Comparison of ENCODE assay signal across 23 cellular contexts in the genomic region with DNA sequence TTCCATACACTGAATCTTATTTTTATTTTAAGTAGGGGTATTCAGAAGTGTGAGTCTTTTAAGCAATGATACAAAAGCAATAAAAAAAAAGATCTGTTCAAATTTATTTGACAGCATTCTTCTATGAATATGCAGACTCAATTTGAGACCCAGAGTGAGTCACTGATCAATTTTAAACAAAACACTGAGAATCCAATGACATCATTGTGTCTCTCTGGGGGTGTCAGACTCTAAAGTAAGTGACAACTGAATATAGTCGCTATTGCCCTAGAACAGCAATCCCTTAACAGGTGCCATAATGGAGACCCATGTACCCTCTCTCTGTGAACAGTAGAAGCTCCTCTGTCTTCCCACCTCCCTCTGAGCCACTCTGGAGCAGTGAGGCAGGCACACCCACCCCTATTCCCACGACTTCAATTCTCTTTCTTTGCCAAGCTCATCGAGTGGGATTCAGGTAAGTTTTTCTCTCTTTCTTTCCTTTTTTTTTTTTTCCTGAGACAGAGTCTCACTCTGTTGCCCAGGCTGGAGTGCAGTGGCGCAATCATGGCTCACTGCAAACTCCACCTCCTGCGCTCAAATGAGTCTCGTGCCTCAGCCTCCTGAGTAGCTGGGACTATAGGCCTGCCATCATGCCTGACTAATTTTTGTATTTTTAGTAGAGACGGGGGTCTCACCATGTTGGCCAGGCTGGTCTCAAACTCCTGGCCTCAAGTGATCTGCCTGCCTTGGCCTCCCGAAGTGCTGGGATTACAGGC.
"Had no signal": no experiment of that assay in that cellular context is flagged by ENCODE, and none has a peak within 500 bp of the region (broad histone marks: within the 10 kb centered on the region; RNA-seq: fewer than 3 reads in every experiment).

No MANE protein-coding gene starts in this region.

- H3K36me3 Mint-ChIP-seq: brain, T-cell had no signal

- DNase-seq: activated CD4-positive, alpha-beta T cell treated with anti-CD3 and anti-CD28 coated beads, Interleukin-2, amount 50 U/mL, for 4 hours; activated naive CD4-positive, alpha-beta T cell; dermis blood vessel endothelial cell; effector CD8-positive, alpha-beta T cell; foreskin keratinocyte; hippocampal formation; kidney glomerular epithelial cell; left lung; naive thymus-derived CD4-positive, alpha-beta T cell; occipital lobe; stimulated activated CD4-positive, alpha-beta T cell treated with anti-CD3 and anti-CD28 coated beads, Interleukin-12 subunit alpha, Interleukin-12 subunit beta, amount 100 ng/mL, for 4 hours; stimulated activated CD4-positive, alpha-beta T cell treated with anti-CD3 and anti-CD28 coated beads, Interleukin-4, amount 100 ng/mL, for 4 hours; T-cell; trophoblast cell had no signal

- H3K4me3 ChIP-seq: left lung, lung, prostate gland, right atrium auricular region had no signal

- H3K4me1 ChIP-seq: foreskin keratinocyte, prostate gland, right atrium auricular region had no signal

- H3K27ac Mint-ChIP-seq: activated T-helper 2 cell treated with anti-CD3 and anti-CD28 coated beads, Interferon-gamma antibody, Interleukin-2, Interleukin-4, amounts not matched to agents 10 μg/mL and 5 μg/mL and 100 μg/mL, durations not matched to agents 14 hours and 24 hours and 36 hours; naive thymus-derived CD4-positive, alpha-beta T cell; T-cell; T-helper 2 cell treated with Interferon-gamma antibody and Interleukin-4, amounts not matched to agents 5 μg/mL and 100 μg/mL, for 36 hours had no signal

- H3K27me3 ChIP-seq: left lung, right atrium auricular region had no signal

- H3K36me3 ChIP-seq: left lung, prostate gland, right atrium auricular region had no signal

- H3K27ac ChIP-seq: foreskin keratinocyte, left lung, prostate gland, right atrium auricular region, VCaP had no signal

- H3K4me3 Mint-ChIP-seq: brain; naive thymus-derived CD4-positive, alpha-beta T cell; T-cell; T-helper 2 cell treated with Interferon-gamma antibody and Interleukin-4, amounts not matched to agents 5 μg/mL and 100 μg/mL, for 36 hours had no signal

- H3K9me3 ChIP-seq: left lung, prostate gland, right atrium auricular region had no signal

- H3K9me3 Mint-ChIP-seq: activated T-helper 2 cell treated with anti-CD3 and anti-CD28 coated beads, Interferon-gamma antibody, Interleukin-2, Interleukin-4, amounts not matched to agents 10 μg/mL and 5 μg/mL and 100 μg/mL, durations not matched to agents 14 hours and 24 hours and 36 hours; naive thymus-derived CD4-positive, alpha-beta T cell; neural crest cell; T-cell; T-helper 2 cell treated with Interferon-gamma antibody and Interleukin-4, amounts not matched to agents 5 μg/mL and 100 μg/mL, for 36 hours had no signal

- ATAC-seq: foreskin keratinocyte; left lung; naive thymus-derived CD4-positive, alpha-beta T cell; SK-N-SH treated with all-trans-retinoic acid at 6 μM for 48 hours; T-cell had no signal
